In genomic region chr3:39141211-39141995, GRCh38 we compare ENCODE assay signal across 8 cellular contexts. TPM values are rescaled to one million over a fixed set of nuclear protein-coding genes. Genes with fewer than 3 reads are reported as not detected.
A peak's percentile ranks its signal among the peaks of the same experiment; 100 is the strongest.
DNase-seq lines count a peak whose midpoint lies in the region; ATAC-seq, FAIRE-seq and TF ChIP-seq lines count a peak whose summit lies in the region.

No MANE protein-coding gene starts in this region.

- no peaks in the 10 kb centered on the region for H4K20me1 ChIP-seq in endothelial cell of umbilical vein (replicated peaks; ENCODE audit: control insufficient read depth, extremely low read depth, insufficient read depth, low read length)

- intact Hi-C loops in endothelial cell of umbilical vein (cut with micrococcal nuclease): loop anchor here (10.0 kb wide), 1 partner anchor 417 kb away; no protein-coding TSS in a partner anchor

- CTCF ChIA-PET in endothelial cell of umbilical vein (lab: Charles Lee): interaction anchor here (0.6 to 1.4 kb wide), 5 partner anchors 25 to 51 kb away, joined by 3 to 4 read pairs (median 3); partner anchors contain the start of gene XIRP1

- H3K79me2 ChIP-seq in endothelial cell of umbilical vein (ENCODE audit: control insufficient read depth, insufficient read depth, low read length): peaks cover 47% of the 10 kb centered on the region

- ATAC-seq in omental fat pad (ENCODE audit: low FRiP score) (peak; percentile 49), GM21825 (IDR thresholded peaks at IDR 0.05; ENCODE audit: unreplicated experiment) (no peak), HG02610 (IDR thresholded peaks at IDR 0.05; ENCODE audit: unreplicated experiment) (no peak)

- H3K9me1 ChIP-seq in endothelial cell of umbilical vein (replicated peaks; ENCODE audit: control insufficient read depth, extremely low read depth, insufficient read depth, low read length): no peaks in the 10 kb centered on the region

- no peak overlapping the region for H3K4me3 ChIP-seq in endothelial cell of umbilical vein (replicated peaks in 1 of 3; ENCODE audit: insufficient read depth in 1 of 3, low read depth in 1 of 3, low read length in 3 of 3)

- no peak for TF ChIP-seq CTCF in endothelial cell of umbilical vein (IDR thresholded peaks at IDR 0.05; ENCODE audit: extremely low read depth in 1 of 2, insufficient read depth in 1 of 2, low read depth in 1 of 2, low read length in 2 of 2)
- TF ChIP-seq CTCF in omental fat pad (IDR thresholded peaks at IDR 0.05): no peak

- H2AFZ ChIP-seq in endothelial cell of umbilical vein (ENCODE audit: low read depth, low read length): no peak overlapping the region

- no TSS peak for BruUV-seq in endothelial cell of umbilical vein (replicated peaks; lab: Mats Ljungman, UMichigan)

- H3K27ac ChIP-seq in endothelial cell of umbilical vein (ENCODE audit: insufficient read depth, low read depth, low read length): no peak overlapping the region

- TF ChIP-seq POLR2A in endothelial cell of umbilical vein (IDR thresholded peaks at IDR 0.05; ENCODE audit: low read depth, low read length): peak; percentile 41

- peaks cover 17% of the 10 kb centered on the region for H3K4me1 ChIP-seq in endothelial cell of umbilical vein (ENCODE audit: control insufficient read depth, extremely low read depth, insufficient read depth, low read length)

- FAIRE-seq in endothelial cell of umbilical vein (lab: Jason Lieb, UNC): no peak

- dilution Hi-C loops in endothelial cell of umbilical vein (cut with MboI; ENCODE audit: extremely low pct_ligation_motif_present, low sequenced_read_pairs): no loop called here

- H3K27me3 ChIP-seq in endothelial cell of umbilical vein (ENCODE audit: control insufficient read depth in 2 of 2, insufficient read depth in 2 of 2, low read length in 2 of 2): no peaks in the 10 kb centered on the region

- H3K9ac ChIP-seq in endothelial cell of umbilical vein (replicated peaks; ENCODE audit: extremely low read depth, insufficient read depth, low read length): no peak overlapping the region

- no peaks in the 10 kb centered on the region for H3K9me3 ChIP-seq in endothelial cell of umbilical vein (replicated peaks; ENCODE audit: control insufficient read depth, insufficient read depth, low read length)

- POLR2A ChIA-PET in endothelial cell of umbilical vein (lab: Charles Lee): interaction anchor here (2.0 kb wide), 1 partner anchor 37 kb away, joined by 5 read pairs; no protein-coding TSS in a partner anchor

- no peak overlapping the region for H3K4me2 ChIP-seq in endothelial cell of umbilical vein (ENCODE audit: insufficient read depth, low read length)

- DNase-seq in COLO668 (lab: John Stamatoyannopoulos, UW; ENCODE audit: unreplicated experiment) (peak; percentile 51), NCI-H510A (lab: John Stamatoyannopoulos, UW) (peak; percentile 29), endothelial cell of umbilical vein (ENCODE audit: low read depth, low spot score) (peak; percentile 34), omental fat pad (ENCODE audit: low spot score) (no peak), NCI-H446 treated with DMSO at 0.1 percent for 48 hours (lab: John Stamatoyannopoulos, UW) (no peak), dermis blood vessel endothelial cell (no peak)

- H3K36me3 ChIP-seq in endothelial cell of umbilical vein (ENCODE audit: control insufficient read depth in 2 of 2, extremely low read depth in 1 of 2, insufficient read depth in 2 of 2, low read length in 2 of 2): peaks cover 4 to 34% of the 10 kb centered on the region in 2 experiments

TF ChIP-seq in endothelial cell of umbilical vein, 7 proteins besides CTCF, POLR2A, EP300 and RAD21:
- TF ChIP-seq EZH2 (IDR thresholded peaks at IDR 0.05; ENCODE audit: borderline replicate concordance, low read depth, low read length, severe bottlenecking): no peak
- no peak for TF ChIP-seq MYC (IDR thresholded peaks at IDR 0.05; ENCODE audit: low read depth, low read length)
- TF ChIP-seq GATA2 (IDR thresholded peaks at IDR 0.05; ENCODE audit: insufficient read depth, insufficient read length, low read depth, low read length): no peak
- TF ChIP-seq FOS (IDR thresholded peaks at IDR 0.05; ENCODE audit: borderline replicate concordance, insufficient read depth, low read length): no peak
- TF ChIP-seq, protein P1, sequence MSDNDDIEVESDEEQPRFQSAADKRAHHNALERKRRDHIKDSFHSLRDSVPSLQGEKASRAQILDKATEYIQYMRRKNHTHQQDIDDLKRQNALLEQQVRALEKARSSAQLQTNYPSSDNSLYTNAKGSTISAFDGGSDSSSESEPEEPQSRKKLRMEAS (IDR thresholded peaks at IDR 0.05; ENCODE audit: insufficient read depth, insufficient read length): no peak
- no peak for TF ChIP-seq POLR2AphosphoS5 (IDR thresholded peaks at IDR 0.05; ENCODE audit: insufficient read depth, low read depth, low read length)
- no peak for TF ChIP-seq JUN (IDR thresholded peaks at IDR 0.05; ENCODE audit: borderline replicate concordance, insufficient read depth, insufficient read length, low read depth)

RNA-seq across cellular contexts. Expression of gene CSRNP1, which starts 12.0 kb away (rescaled TPM):
- 13.2 and 14.9 TPM in 2 replicates for total RNA-seq in endothelial cell of umbilical vein
- 26.5 and 33.7 TPM in 2 replicates for polyA plus RNA-seq in endothelial cell of umbilical vein
- 27.3 and 34.2 TPM in 2 replicates for polyA plus RNA-seq in endothelial cell of umbilical vein (2011; cell fraction: cytosol; rRNA removed)
- polyA plus RNA-seq in endothelial cell of umbilical vein (2011; cell fraction: nucleus; rRNA removed): 74.3 and 77.1 TPM in 2 replicates
- 18.2 and 22.1 TPM in 2 replicates for polyA plus RNA-seq in endothelial cell of umbilical vein (2012)
- polyA minus RNA-seq in endothelial cell of umbilical vein: 30.1 and 41.8 TPM in 2 replicates
- 11.6 TPM for polyA minus RNA-seq in endothelial cell of umbilical vein (2011; cell fraction: cytosol; rRNA and poly(A)+ RNA removed)
- 46.5 and 58.1 TPM in 2 replicates for polyA minus RNA-seq in endothelial cell of umbilical vein (2011; cell fraction: nucleus; rRNA and poly(A)+ RNA removed)
- total RNA-seq in omental fat pad: 100 to 1,000 TPM in 2 of 4 donors, 10 to 100 TPM in 2; 52.0 to 321 (median 90.8) TPM
- 9.2 and 15.1 TPM in 2 replicates for total RNA-seq in dermis blood vessel endothelial cell

RNA-seq across cellular contexts. Expression of gene TTC21A, which starts 33.9 kb away (rescaled TPM):
- total RNA-seq in endothelial cell of umbilical vein (6.3 and 7.8 TPM in 2 replicates), omental fat pad (1 to 10 TPM; 2.6 to 9.9 (median 2.9) TPM), dermis blood vessel endothelial cell (1.5 and 1.9 TPM in 2 replicates)
- 4.7 and 4.8 TPM in 2 replicates for polyA plus RNA-seq in endothelial cell of umbilical vein
- polyA plus RNA-seq in endothelial cell of umbilical vein (2011; cell fraction: cytosol; rRNA removed): 1.8 and 2.6 TPM in 2 replicates
- 37.7 and 45.2 TPM in 2 replicates for polyA plus RNA-seq in endothelial cell of umbilical vein (2011; cell fraction: nucleus; rRNA removed)
- 2.9 and 3.0 TPM in 2 replicates for polyA plus RNA-seq in endothelial cell of umbilical vein (2012)
- polyA minus RNA-seq in endothelial cell of umbilical vein: 7.2 and 21.0 TPM in 2 replicates
- 1.0 TPM for polyA minus RNA-seq in endothelial cell of umbilical vein (2011; cell fraction: cytosol; rRNA and poly(A)+ RNA removed)
- 18.8 and 22.5 TPM in 2 replicates for polyA minus RNA-seq in endothelial cell of umbilical vein (2011; cell fraction: nucleus; rRNA and poly(A)+ RNA removed)

RNA-seq across cellular contexts. Expression of gene GORASP1, which starts 34.0 kb away (rescaled TPM):
- 68.0 and 74.7 TPM in 2 replicates for total RNA-seq in endothelial cell of umbilical vein
- 62.5 and 68.0 TPM in 2 replicates for polyA plus RNA-seq in endothelial cell of umbilical vein
- 44.1 and 52.8 TPM in 2 replicates for polyA plus RNA-seq in endothelial cell of umbilical vein (2011; cell fraction: cytosol; rRNA removed)
- polyA plus RNA-seq in endothelial cell of umbilical vein (2011; cell fraction: nucleus; rRNA removed): 226 and 257 TPM in 2 replicates
- polyA plus RNA-seq in endothelial cell of umbilical vein (2012): 45.8 and 53.6 TPM in 2 replicates
- polyA minus RNA-seq in endothelial cell of umbilical vein: 75.0 and 85.5 TPM in 2 replicates
- 25.7 TPM for polyA minus RNA-seq in endothelial cell of umbilical vein (2011; cell fraction: cytosol; rRNA and poly(A)+ RNA removed)
- 61.1 and 70.4 TPM in 2 replicates for polyA minus RNA-seq in endothelial cell of umbilical vein (2011; cell fraction: nucleus; rRNA and poly(A)+ RNA removed)
- 10 to 100 TPM; 38.7 to 56.4 (median 51.0) TPM for total RNA-seq in omental fat pad
- 36.4 and 41.2 TPM in 2 replicates for total RNA-seq in dermis blood vessel endothelial cell

RNA-seq across cellular contexts. Expression of gene XIRP1, which starts 51.0 kb away (rescaled TPM):
- total RNA-seq in endothelial cell of umbilical vein (not detected in 2 replicates), omental fat pad (1 to 10 TPM in 1 of 4 donors, under 1 TPM in 1, not detected in 2; 0.65 to 2.0 TPM), dermis blood vessel endothelial cell (not detected in 2 replicates)
- not detected in 2 replicates for polyA plus RNA-seq in endothelial cell of umbilical vein
- polyA plus RNA-seq in endothelial cell of umbilical vein (2011; cell fraction: cytosol; rRNA removed): not detected in 2 replicates
- not detected in 2 replicates for polyA plus RNA-seq in endothelial cell of umbilical vein (2011; cell fraction: nucleus; rRNA removed)
- not detected in 2 replicates for polyA plus RNA-seq in endothelial cell of umbilical vein (2012)
- not detected in 2 replicates for polyA minus RNA-seq in endothelial cell of umbilical vein
- not detected for polyA minus RNA-seq in endothelial cell of umbilical vein (2011; cell fraction: cytosol; rRNA and poly(A)+ RNA removed)
- not detected in 2 replicates for polyA minus RNA-seq in endothelial cell of umbilical vein (2011; cell fraction: nucleus; rRNA and poly(A)+ RNA removed)

Comparison
In these comparisons a context has a peak if more than half of its experiments do, and no peak if none do; other contexts are left out.
1. DNase-seq: peak in COLO668 (single experiment), NCI-H510A (single experiment) and endothelial cell of umbilical vein (single experiment); none in omental fat pad (single experiment), NCI-H446 treated with DMSO at 0.1 percent for 48 hours (single experiment) and dermis blood vessel endothelial cell (single experiment).